18 cellular contexts compared by ENCODE assay signal in the genomic region with DNA sequence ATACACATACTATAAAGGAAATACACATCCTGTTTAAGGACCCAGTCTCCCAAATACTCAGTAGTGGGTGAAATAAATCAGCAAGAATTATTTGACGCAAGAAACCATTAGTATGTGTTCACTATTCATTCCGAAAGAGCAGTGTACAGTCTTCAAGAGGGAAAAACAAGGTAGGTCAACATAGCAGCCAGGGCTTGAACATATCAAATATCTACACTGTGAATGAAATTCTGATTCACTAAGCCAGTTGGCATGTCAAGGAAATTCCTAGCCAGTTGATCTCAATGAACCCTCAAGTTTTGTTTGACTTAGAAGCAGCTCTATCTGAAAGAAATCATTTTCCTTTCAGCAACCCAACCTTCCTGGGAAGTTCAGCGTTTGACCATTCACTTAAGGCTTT.
DNase-seq lines count a peak whose midpoint lies in the region; ATAC-seq, FAIRE-seq and TF ChIP-seq lines count a peak whose summit lies in the region.
"Had no signal": no experiment of that assay in that cellular context is flagged by ENCODE, and none has a peak within 500 bp of the region (broad histone marks: within the 10 kb centered on the region; RNA-seq: fewer than 3 reads in every experiment).

No MANE protein-coding gene starts in this region.

- ATAC-seq in HG02840 (IDR thresholded peaks at IDR 0.05; ENCODE audit: low FRiP score, unreplicated experiment) = no peak
- ATAC-seq: GM23338, HCT116 had no signal

- peaks cover 0 to 12% of the 10 kb centered on the region in 2 donors for H3K4me1 ChIP-seq in ascending aorta

- intact Hi-C loops in ascending aorta (cut with DNase I) = no loop called here

- no peak for FAIRE-seq in bronchial epithelial cell (lab: Jason Lieb, UNC)
- FAIRE-seq: GM12891, GM19239 had no signal

- H3K36me3 ChIP-seq in ascending aorta (no peaks in the 10 kb centered on the region), bronchial epithelial cell (ENCODE audit: control insufficient read depth, insufficient read depth, low read length) (no peaks in the 10 kb centered on the region)

- H3K27ac ChIP-seq in ascending aorta = peak overlapping the region; percentile 43 to 48

- H3K9me3 ChIP-seq in ascending aorta = no peaks in the 10 kb centered on the region

- no peak for TF ChIP-seq CTCF in ascending aorta (IDR thresholded peaks at IDR 0.05)
- TF ChIP-seq CTCF in bronchial epithelial cell (IDR thresholded peaks at IDR 0.05; ENCODE audit: insufficient read depth, low read length, severe bottlenecking) = no peak
- no peak for TF ChIP-seq CTCF in GM13977 (IDR thresholded peaks at IDR 0.05; ENCODE audit: extremely low read depth, insufficient read depth, missing control alignments)

- no peaks in the 10 kb centered on the region for H3K27me3 ChIP-seq in ascending aorta
- no peaks in the 10 kb centered on the region for H3K27me3 ChIP-seq in bronchial epithelial cell (ENCODE audit: control insufficient read depth, insufficient read depth, low read length)

- in situ Hi-C loops in GM13977 (cut with MboI; ENCODE audit: low pct_unique_long_range_greater_than_20kb, low sequenced_read_pairs, unreplicated experiment) = no loop called here

- no peak overlapping the region for H3K4me3 ChIP-seq in ascending aorta
- H3K4me3 ChIP-seq in bronchial epithelial cell (ENCODE audit: low read depth, low read length) = no peak overlapping the region
- H3K4me3 ChIP-seq: GM23338 had no signal

- DNase-seq in ascending aorta (ENCODE audit: low spot score in 2 of 2) = no peak
- DNase-seq in bronchial epithelial cell (ENCODE audit: low read depth) = peak; percentile 49
- peak; percentile 6 for DNase-seq in non-pigmented ciliary epithelial cell (ENCODE audit: low read depth)
- no peak for DNase-seq in GM13977 (ENCODE audit: low spot score)
- no peak for DNase-seq in activated CD4-positive, alpha-beta T cell treated with anti-CD3 and anti-CD28 coated beads for 4 hours
- DNase-seq: C1 segment of cervical spinal cord; Calu3; CD4-positive, alpha-beta memory T cell; COR-L47; DMS53; DMS79 treated with DMSO at 0.1 percent for 48 hours; GF-D8; H9 had no signal

Comparison
In these comparisons a context has a peak if more than half of its experiments do, and no peak if none do; other contexts are left out.
1. DNase-seq: peak in bronchial epithelial cell (single experiment) and non-pigmented ciliary epithelial cell (single experiment); none in ascending aorta (0 of 2), GM13977 (single experiment) and activated CD4-positive, alpha-beta T cell treated with anti-CD3 and anti-CD28 coated beads for 4 hours (0 of 2).